22 cellular contexts compared by ENCODE assay signal in genomic region chr4:158613046-158613445, GRCh38.
"Had no signal": no experiment of that assay in that cellular context is flagged by ENCODE, and none has a peak within 500 bp of the region (broad histone marks: within the 10 kb centered on the region; RNA-seq: fewer than 3 reads in every experiment).

No MANE protein-coding gene starts in this region.

- H3K27ac ChIP-seq: colonic mucosa, epithelial cell of prostate, esophagus squamous epithelium, gastrocnemius medialis, heart right ventricle, left lung, lower lobe of right lung had no signal

- H3K4me3 ChIP-seq: colonic mucosa, esophagus squamous epithelium, gastrocnemius medialis, heart right ventricle, left lung, lower lobe of right lung, mucosa of descending colon had no signal

- DNase-seq: colonic mucosa; cortex of kidney; effector CD8-positive, alpha-beta T cell; effector memory CD8-positive, alpha-beta T cell; endodermal cell; esophagus squamous epithelium; foreskin fibroblast; foreskin melanocyte; gastrocnemius medialis; glutamatergic neuron; head of caudate nucleus; heart right ventricle; hippocampal formation; left cardiac atrium; left lung; left ventricle myocardium superior; lower lobe of right lung; mesenchymal stem cell; mucosa of descending colon; naive B cell had no signal

- H3K9me3 ChIP-seq: colonic mucosa, esophagus squamous epithelium, gastrocnemius medialis, left lung, lower lobe of right lung, mucosa of descending colon had no signal

- H3K4me1 ChIP-seq: colonic mucosa, esophagus squamous epithelium, gastrocnemius medialis had no signal

- H3K36me3 ChIP-seq: colonic mucosa, esophagus squamous epithelium, gastrocnemius medialis, heart right ventricle, left lung, lower lobe of right lung had no signal

- ATAC-seq: effector memory CD8-positive, alpha-beta T cell; esophagus mucosa; gastrocnemius medialis; heart right ventricle; left cardiac atrium; left lung; left ventricle myocardium superior; lower lobe of right lung; mucosa of descending colon had no signal

- H3K27me3 ChIP-seq: colonic mucosa, esophagus squamous epithelium, gastrocnemius medialis, heart right ventricle, left lung had no signal
